In the genomic region with DNA sequence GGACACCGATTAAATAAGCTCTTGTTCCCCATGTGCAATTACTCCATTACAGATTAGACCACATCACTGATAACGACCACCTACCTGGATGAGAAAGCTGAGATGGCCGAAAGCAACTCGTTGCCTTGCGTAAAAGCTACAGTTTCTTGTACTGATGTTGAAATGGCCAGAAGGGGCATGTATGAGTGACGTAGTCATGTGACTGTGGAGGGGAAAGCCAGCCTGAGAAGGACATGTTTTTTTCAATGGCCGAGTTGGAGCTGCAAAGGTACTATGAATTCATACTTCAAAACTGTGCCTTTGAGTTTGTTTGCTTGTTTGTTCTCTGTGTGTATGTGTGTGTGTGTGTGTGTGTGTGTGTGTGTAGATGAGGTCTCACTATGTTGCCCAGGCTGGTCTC, we compare ENCODE assay signal across 1 cellular context.
TF ChIP-seq lines count a peak whose summit lies in the region.

No MANE protein-coding gene starts in this region.

TF ChIP-seq in GM23338, 12 proteins besides CTCF, POLR2A, EP300 and RAD21 (continued from another document):
- TF ChIP-seq, protein P1, sequence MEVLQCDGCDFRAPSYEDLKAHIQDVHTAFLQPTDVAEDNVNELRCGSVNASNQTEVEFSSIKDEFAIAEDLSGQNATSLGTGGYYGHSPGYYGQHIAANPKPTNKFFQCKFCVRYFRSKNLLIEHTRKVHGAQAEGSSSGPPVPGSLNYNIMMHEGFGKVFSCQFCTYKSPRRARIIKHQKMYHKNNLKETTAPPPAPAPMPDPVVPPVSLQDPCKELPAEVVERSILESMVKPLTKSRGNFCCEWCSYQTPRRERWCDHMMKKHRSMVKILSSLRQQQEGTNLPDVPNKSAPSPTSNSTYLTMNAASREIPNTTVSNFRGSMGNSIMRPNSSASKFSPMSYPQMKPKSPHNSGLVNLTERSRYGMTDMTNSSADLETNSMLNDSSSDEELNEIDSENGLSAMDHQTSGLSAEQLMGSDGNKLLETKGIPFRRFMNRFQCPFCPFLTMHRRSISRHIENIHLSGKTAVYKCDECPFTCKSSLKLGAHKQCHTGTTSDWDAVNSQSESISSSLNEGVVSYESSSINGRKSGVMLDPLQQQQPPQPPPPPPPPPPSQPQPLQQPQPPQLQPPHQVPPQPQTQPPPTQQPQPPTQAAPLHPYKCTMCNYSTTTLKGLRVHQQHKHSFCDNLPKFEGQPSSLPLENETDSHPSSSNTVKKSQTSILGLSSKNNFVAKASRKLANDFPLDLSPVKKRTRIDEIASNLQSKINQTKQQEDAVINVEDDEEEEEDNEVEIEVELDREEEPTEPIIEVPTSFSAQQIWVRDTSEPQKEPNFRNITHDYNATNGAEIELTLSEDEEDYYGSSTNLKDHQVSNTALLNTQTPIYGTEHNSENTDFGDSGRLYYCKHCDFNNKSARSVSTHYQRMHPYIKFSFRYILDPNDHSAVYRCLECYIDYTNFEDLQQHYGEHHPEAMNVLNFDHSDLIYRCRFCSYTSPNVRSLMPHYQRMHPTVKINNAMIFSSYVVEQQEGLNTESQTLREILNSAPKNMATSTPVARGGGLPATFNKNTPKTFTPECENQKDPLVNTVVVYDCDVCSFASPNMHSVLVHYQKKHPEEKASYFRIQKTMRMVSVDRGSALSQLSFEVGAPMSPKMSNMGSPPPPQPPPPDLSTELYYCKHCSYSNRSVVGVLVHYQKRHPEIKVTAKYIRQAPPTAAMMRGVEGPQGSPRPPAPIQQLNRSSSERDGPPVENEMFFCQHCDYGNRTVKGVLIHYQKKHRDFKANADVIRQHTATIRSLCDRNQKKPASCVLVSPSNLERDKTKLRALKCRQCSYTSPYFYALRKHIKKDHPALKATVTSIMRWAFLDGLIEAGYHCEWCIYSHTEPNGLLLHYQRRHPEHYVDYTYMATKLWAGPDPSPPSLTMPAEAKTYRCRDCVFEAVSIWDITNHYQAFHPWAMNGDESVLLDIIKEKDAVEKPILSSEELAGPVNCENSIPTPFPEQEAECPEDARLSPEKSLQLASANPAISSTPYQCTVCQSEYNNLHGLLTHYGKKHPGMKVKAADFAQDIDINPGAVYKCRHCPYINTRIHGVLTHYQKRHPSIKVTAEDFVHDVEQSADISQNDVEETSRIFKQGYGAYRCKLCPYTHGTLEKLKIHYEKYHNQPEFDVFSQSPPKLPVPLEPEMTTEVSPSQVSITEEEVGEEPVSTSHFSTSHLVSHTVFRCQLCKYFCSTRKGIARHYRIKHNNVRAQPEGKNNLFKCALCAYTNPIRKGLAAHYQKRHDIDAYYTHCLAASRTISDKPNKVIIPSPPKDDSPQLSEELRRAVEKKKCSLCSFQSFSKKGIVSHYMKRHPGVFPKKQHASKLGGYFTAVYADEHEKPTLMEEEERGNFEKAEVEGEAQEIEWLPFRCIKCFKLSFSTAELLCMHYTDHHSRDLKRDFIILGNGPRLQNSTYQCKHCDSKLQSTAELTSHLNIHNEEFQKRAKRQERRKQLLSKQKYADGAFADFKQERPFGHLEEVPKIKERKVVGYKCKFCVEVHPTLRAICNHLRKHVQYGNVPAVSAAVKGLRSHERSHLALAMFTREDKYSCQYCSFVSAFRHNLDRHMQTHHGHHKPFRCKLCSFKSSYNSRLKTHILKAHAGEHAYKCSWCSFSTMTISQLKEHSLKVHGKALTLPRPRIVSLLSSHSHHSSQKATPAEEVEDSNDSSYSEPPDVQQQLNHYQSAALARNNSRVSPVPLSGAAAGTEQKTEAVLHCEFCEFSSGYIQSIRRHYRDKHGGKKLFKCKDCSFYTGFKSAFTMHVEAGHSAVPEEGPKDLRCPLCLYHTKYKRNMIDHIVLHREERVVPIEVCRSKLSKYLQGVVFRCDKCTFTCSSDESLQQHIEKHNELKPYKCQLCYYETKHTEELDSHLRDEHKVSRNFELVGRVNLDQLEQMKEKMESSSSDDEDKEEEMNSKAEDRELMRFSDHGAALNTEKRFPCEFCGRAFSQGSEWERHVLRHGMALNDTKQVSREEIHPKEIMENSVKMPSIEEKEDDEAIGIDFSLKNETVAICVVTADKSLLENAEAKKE (CRISPR knock-in tag; IDR thresholded peaks at IDR 0.05), result no peak
- no peak for TF ChIP-seq JUNB (IDR thresholded peaks at IDR 0.05; ENCODE audit: unreplicated experiment)
- TF ChIP-seq ZNF331 (CRISPR knock-in tag; IDR thresholded peaks at IDR 0.05; ENCODE audit: low read depth), result no peak
- TF ChIP-seq STAT1 (IDR thresholded peaks at IDR 0.05; ENCODE audit: unreplicated experiment), result no peak
- TF ChIP-seq CREB1 (CRISPR knock-in tag; IDR thresholded peaks at IDR 0.05; ENCODE audit: low read depth), result no peak
- TF ChIP-seq, protein P2, sequence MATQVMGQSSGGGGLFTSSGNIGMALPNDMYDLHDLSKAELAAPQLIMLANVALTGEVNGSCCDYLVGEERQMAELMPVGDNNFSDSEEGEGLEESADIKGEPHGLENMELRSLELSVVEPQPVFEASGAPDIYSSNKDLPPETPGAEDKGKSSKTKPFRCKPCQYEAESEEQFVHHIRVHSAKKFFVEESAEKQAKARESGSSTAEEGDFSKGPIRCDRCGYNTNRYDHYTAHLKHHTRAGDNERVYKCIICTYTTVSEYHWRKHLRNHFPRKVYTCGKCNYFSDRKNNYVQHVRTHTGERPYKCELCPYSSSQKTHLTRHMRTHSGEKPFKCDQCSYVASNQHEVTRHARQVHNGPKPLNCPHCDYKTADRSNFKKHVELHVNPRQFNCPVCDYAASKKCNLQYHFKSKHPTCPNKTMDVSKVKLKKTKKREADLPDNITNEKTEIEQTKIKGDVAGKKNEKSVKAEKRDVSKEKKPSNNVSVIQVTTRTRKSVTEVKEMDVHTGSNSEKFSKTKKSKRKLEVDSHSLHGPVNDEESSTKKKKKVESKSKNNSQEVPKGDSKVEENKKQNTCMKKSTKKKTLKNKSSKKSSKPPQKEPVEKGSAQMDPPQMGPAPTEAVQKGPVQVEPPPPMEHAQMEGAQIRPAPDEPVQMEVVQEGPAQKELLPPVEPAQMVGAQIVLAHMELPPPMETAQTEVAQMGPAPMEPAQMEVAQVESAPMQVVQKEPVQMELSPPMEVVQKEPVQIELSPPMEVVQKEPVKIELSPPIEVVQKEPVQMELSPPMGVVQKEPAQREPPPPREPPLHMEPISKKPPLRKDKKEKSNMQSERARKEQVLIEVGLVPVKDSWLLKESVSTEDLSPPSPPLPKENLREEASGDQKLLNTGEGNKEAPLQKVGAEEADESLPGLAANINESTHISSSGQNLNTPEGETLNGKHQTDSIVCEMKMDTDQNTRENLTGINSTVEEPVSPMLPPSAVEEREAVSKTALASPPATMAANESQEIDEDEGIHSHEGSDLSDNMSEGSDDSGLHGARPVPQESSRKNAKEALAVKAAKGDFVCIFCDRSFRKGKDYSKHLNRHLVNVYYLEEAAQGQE (IDR thresholded peaks at IDR 0.05; ENCODE audit: unreplicated experiment), result no peak
- TF ChIP-seq NANOG (IDR thresholded peaks at IDR 0.05; ENCODE audit: borderline replicate concordance), result no peak
- no peak for TF ChIP-seq EZH2 (IDR thresholded peaks at IDR 0.05; ENCODE audit: low read depth, unreplicated experiment)
- TF ChIP-seq EZH2phosphoT487 (IDR thresholded peaks at IDR 0.05; ENCODE audit: unreplicated experiment), result no peak
TF ChIP-seq in GM23338: peak in this region for 0.
